In genomic region chr7:17619194-17619818, GRCh38 we compare ENCODE assay signal across 20 cellular contexts.
"Had no signal": no experiment of that assay in that cellular context is flagged by ENCODE, and none has a peak within 500 bp of the region (broad histone marks: within the 10 kb centered on the region; RNA-seq: fewer than 3 reads in every experiment).

No MANE protein-coding gene starts in this region.

- H3K27me3 ChIP-seq: foreskin keratinocyte, neutrophil, pancreas, right atrium auricular region, upper lobe of right lung had no signal

- H3K27ac ChIP-seq: foreskin keratinocyte, neutrophil, psoas muscle, right atrium auricular region, upper lobe of right lung had no signal

- DNase-seq: activated CD4-positive, alpha-beta T cell treated with anti-CD3 and anti-CD28 coated beads for 36 hours; activated CD4-positive, alpha-beta T cell treated with anti-CD3 and anti-CD28 coated beads, Interleukin-2, amount 50 U/mL, for 4 hours; activated CD8-positive, alpha-beta memory T cell treated with anti-CD3 and anti-CD28 coated beads, Interleukin-2, amount 50 U/mL, for 48 hours; activated naive CD4-positive, alpha-beta T cell; activated naive CD8-positive, alpha-beta T cell treated with anti-CD3 and anti-CD28 coated beads for 36 hours; activated T-cell treated with anti-CD3 and anti-CD28 coated beads, Interleukin-2, amount 50 U/mL, for 4 hours; central memory CD4-positive, alpha-beta T cell; effector memory CD4-positive, alpha-beta T cell; foreskin keratinocyte; left ventricle myocardium superior; pancreas; psoas muscle; stimulated activated CD4-positive, alpha-beta T cell treated with anti-CD3 and anti-CD28 coated beads, Interleukin-12 subunit alpha, Interleukin-12 subunit beta, amount 100 ng/mL, for 4 hours; stimulated activated CD4-positive, alpha-beta T cell treated with anti-CD3 and anti-CD28 coated beads, Interleukin-4, amount 100 ng/mL, for 4 hours; stimulated activated naive CD8-positive, alpha-beta T cell treated with anti-CD3 and anti-CD28 coated beads, Interleukin-15, Interleukin-2, amounts not matched to agents 100 U/mL and 50 U/mL, for 24 hours; upper lobe of right lung had no signal

- H3K9me3 ChIP-seq: neutrophil, pancreas, psoas muscle, right atrium auricular region, upper lobe of right lung had no signal

- ATAC-seq: activated CD4-positive, alpha-beta T cell treated with anti-CD3 and anti-CD28 coated beads for 36 hours; activated T-cell treated with anti-CD3 and anti-CD28 coated beads, Interleukin-2, amount 50 U/mL, for 4 hours; foreskin keratinocyte; left ventricle myocardium superior; natural killer cell treated with Interleukin-12 subunit alpha and Interleukin-12 subunit beta and Interleukin-15 and Interleukin-18, amount 100 ng/mL, for 72 hours; psoas muscle; stimulated activated naive CD8-positive, alpha-beta T cell treated with anti-CD3 and anti-CD28 coated beads, Interleukin-15, Interleukin-2, amounts not matched to agents 100 U/mL and 50 U/mL, for 24 hours; upper lobe of right lung; WTC11 had no signal

- H3K36me3 ChIP-seq: neutrophil, pancreas, right atrium auricular region, upper lobe of right lung had no signal

- H3K4me3 ChIP-seq: psoas muscle, right atrium auricular region, upper lobe of right lung had no signal

- H3K4me1 ChIP-seq: psoas muscle, right atrium auricular region had no signal
